Comparison of ENCODE assay signal across 2 cellular contexts in the genomic region with DNA sequence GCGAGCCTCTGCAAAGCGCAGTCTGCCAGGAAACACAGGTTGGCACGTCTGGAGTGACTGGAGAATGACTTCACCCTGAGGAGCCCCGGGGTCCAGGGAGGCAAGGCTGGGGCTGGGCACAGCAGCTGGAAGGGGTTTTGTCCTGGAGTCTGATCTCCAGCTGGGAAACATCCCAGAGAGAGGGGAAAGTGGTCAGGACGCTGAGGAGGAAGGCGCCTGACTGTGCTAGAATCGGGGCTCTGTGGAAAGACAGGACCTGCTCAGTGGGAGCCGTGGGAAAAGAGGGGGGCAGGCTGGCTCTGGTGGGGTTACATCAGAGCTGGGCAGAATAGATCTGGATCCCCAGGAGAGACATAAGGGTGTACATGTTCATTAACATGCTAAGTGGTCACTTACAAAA.
TF ChIP-seq lines count a peak whose summit lies in the region.

No MANE protein-coding gene starts in this region.

TF ChIP-seq in SK-N-SH, 30 proteins besides CTCF, POLR2A, EP300 and RAD21 (continued from another document):
- TF ChIP-seq TAF1 (IDR thresholded peaks at IDR 0.05; ENCODE audit: borderline replicate concordance, low read depth, low read length) (no peak), FOSL2 (IDR thresholded peaks at IDR 0.05; ENCODE audit: borderline replicate concordance, low read depth) (no peak), MEF2A (IDR thresholded peaks at IDR 0.05; ENCODE audit: borderline replicate concordance, low read depth) (no peak), SIN3A (IDR thresholded peaks at IDR 0.05; ENCODE audit: borderline replicate concordance, low read depth, low read length) (no peak), TCF12 (IDR thresholded peaks at IDR 0.05) (no peak), POLR2AphosphoS5 (IDR thresholded peaks at IDR 0.05; ENCODE audit: low read depth, low read length) (no peak), PBX3 (IDR thresholded peaks at IDR 0.05) (no peak), RCOR1 (IDR thresholded peaks at IDR 0.05; ENCODE audit: low read length) (no peak), USF2 (IDR thresholded peaks at IDR 0.05; ENCODE audit: borderline replicate concordance, low read depth, low read length) (no peak)

TF ChIP-seq in WTC11, 78 proteins besides CTCF, POLR2A, EP300 and RAD21 (continued from another document):
- TF ChIP-seq AFF4 (CRISPR knock-in tag; IDR thresholded peaks at IDR 0.05; ENCODE audit: borderline replicate concordance) = no peak
- TF ChIP-seq ZNF121 (CRISPR knock-in tag; IDR thresholded peaks at IDR 0.05) = no peak
- no peak for TF ChIP-seq IRF2 (CRISPR knock-in tag; IDR thresholded peaks at IDR 0.05; ENCODE audit: borderline replicate concordance, low read depth)
- no peak for TF ChIP-seq CREB1 (CRISPR knock-in tag; IDR thresholded peaks at IDR 0.05)
- no peak for TF ChIP-seq ZNF263 (CRISPR knock-in tag; IDR thresholded peaks at IDR 0.05; ENCODE audit: low read depth)
- TF ChIP-seq ZNF281 (CRISPR knock-in tag; IDR thresholded peaks at IDR 0.05) = no peak
- no peak for TF ChIP-seq CREM (CRISPR knock-in tag; IDR thresholded peaks at IDR 0.05)
- TF ChIP-seq, protein P1, sequence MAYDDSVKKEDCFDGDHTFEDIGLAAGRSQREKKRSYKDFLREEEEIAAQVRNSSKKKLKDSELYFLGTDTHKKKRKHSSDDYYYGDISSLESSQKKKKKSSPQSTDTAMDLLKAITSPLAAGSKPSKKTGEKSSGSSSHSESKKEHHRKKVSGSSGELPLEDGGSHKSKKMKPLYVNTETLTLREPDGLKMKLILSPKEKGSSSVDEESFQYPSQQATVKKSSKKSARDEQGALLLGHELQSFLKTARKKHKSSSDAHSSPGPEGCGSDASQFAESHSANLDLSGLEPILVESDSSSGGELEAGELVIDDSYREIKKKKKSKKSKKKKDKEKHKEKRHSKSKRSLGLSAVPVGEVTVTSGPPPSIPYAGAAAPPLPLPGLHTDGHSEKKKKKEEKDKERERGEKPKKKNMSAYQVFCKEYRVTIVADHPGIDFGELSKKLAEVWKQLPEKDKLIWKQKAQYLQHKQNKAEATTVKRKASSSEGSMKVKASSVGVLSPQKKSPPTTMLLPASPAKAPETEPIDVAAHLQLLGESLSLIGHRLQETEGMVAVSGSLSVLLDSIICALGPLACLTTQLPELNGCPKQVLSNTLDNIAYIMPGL (CRISPR knock-in tag; IDR thresholded peaks at IDR 0.05) = no peak
- no peak for TF ChIP-seq SP1 (CRISPR knock-in tag; conservative IDR thresholded peaks at IDR 0.05)
- no peak for TF ChIP-seq JAZF1 (CRISPR knock-in tag; IDR thresholded peaks at IDR 0.05)
